In the genomic region with DNA sequence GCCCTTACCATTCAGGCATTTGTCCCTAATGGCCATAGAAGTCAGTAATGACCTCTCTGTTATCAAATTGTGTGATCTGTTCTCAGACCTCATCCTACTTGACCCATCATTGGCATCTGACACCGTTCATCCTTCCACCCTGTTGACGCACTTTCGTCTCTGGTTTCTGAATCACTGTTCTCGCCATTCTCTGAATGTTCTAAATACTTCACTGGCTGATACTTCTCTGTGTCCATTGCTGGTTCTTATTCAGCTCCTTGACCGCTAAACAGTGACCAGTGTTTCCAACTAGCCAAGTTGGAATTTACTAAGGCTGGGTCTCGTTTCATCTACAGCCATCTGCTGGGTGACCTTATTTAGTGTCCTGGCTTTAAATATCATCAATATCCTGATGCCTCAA, we compare ENCODE assay signal across 17 cellular contexts. TPM values are rescaled to one million over a fixed set of nuclear protein-coding genes. Genes with fewer than 3 reads are reported as not detected.
DNase-seq lines count a peak whose midpoint lies in the region; ATAC-seq lines count a peak whose summit lies in the region.
"Had no signal": no experiment of that assay in that cellular context is flagged by ENCODE, and none has a peak within 500 bp of the region (broad histone marks: within the 10 kb centered on the region; RNA-seq: fewer than 3 reads in every experiment).

No MANE protein-coding gene starts in this region.

- peak overlapping the region in 1 of 2 donors; percentile 12 for H3K27ac Mint-ChIP-seq in T-cell
- H3K27ac Mint-ChIP-seq in immature natural killer cell = peak overlapping the region; percentile 31 to 98 (median 78)
- H3K27ac Mint-ChIP-seq in stimulated activated memory B cell treated with anti-CD40 and anti-IgM and Interleukin-4, amounts not matched to agents 10 μg/mL and 1 μg/mL and 100 μg/mL, for 72 hours = no peak overlapping the region

- CTCF ChIA-PET in T-cell (lab: Charles Lee) = interaction anchor here in 1 of 2 donors (0.6 kb wide), 1 partner anchor 29 kb away, joined by 3 read pairs; no protein-coding TSS in a partner anchor

- H3K27me3 Mint-ChIP-seq in activated T-cell treated with anti-CD3 and anti-CD28 coated beads, Interleukin-2, amount 50 U/mL, for 4 hours (ENCODE audit: low read depth) = no peaks in the 10 kb centered on the region
- H3K27me3 Mint-ChIP-seq in T-cell (no peaks in the 10 kb centered on the region), immature natural killer cell (ENCODE audit: low read depth in 3 of 3) (peaks cover 5 to 13% (median 10%) of the 10 kb centered on the region in 3 donors)
- no peaks in the 10 kb centered on the region for H3K27me3 Mint-ChIP-seq in stimulated activated memory B cell treated with anti-CD40 and anti-IgM and Interleukin-4, amounts not matched to agents 10 μg/mL and 1 μg/mL and 100 μg/mL, for 72 hours

- POLR2A ChIA-PET in T-cell (lab: Charles Lee) = interaction anchor here in 1 of 2 donors (0.7 kb wide), 1 partner anchor 200 kb away, joined by 3 read pairs; no protein-coding TSS in a partner anchor

- no peaks in the 10 kb centered on the region for H3K9me3 Mint-ChIP-seq in activated T-cell treated with anti-CD3 and anti-CD28 coated beads, Interleukin-2, amount 50 U/mL, for 4 hours
- H3K9me3 Mint-ChIP-seq in T-cell (no peaks in the 10 kb centered on the region), immature natural killer cell (no peaks in the 10 kb centered on the region)
- no peaks in the 10 kb centered on the region for H3K9me3 Mint-ChIP-seq in stimulated activated memory B cell treated with anti-CD40 and anti-IgM and Interleukin-4, amounts not matched to agents 10 μg/mL and 1 μg/mL and 100 μg/mL, for 72 hours

- peaks cover 53% of the 10 kb centered on the region for H3K4me1 Mint-ChIP-seq in activated T-cell treated with anti-CD3 and anti-CD28 coated beads, Interleukin-2, amount 50 U/mL, for 4 hours (ENCODE audit: low read depth)
- H3K4me1 Mint-ChIP-seq in T-cell (peaks cover 59 to 70% (median 60%) of the 10 kb centered on the region in 3 donors), immature natural killer cell (peaks cover 47 to 66% of the 10 kb centered on the region in 2 donors)
- H3K4me1 Mint-ChIP-seq in stimulated activated memory B cell treated with anti-CD40 and anti-IgM and Interleukin-4, amounts not matched to agents 10 μg/mL and 1 μg/mL and 100 μg/mL, for 72 hours = peaks cover 62% of the 10 kb centered on the region

- no peak for ATAC-seq in activated T-cell treated with anti-CD3 and anti-CD28 coated beads, Interleukin-2, amount 50 U/mL, for 4 hours
- ATAC-seq in T-cell (replicated peaks in 1 of 4) = no peak
- ATAC-seq in stimulated activated memory B cell treated with anti-CD40 and anti-IgM and Interleukin-4, amounts not matched to agents 10 μg/mL and 1 μg/mL and 100 μg/mL, for 72 hours = no peak
- ATAC-seq: left ventricle myocardium superior had no signal

- DNase-seq in activated T-cell treated with anti-CD3 and anti-CD28 coated beads, Interleukin-2, amount 50 U/mL, for 4 hours = no peak
- DNase-seq in activated T-cell treated with anti-CD3 and anti-CD28 coated beads for 4 hours (no peak), T-cell (no peak), immature natural killer cell (no peak), epidermal melanocyte (ENCODE audit: insufficient read length, low spot score) (no peak), COR-L47 (lab: John Stamatoyannopoulos, UW) (no peak), GDM1 (lab: John Stamatoyannopoulos, UW) (no peak)
- DNase-seq: caudate nucleus; DMS79; hypothalamus; left ventricle myocardium superior; NCI-H1694 treated with DMSO at 0.1 percent for 48 hours; NCI-H526 treated with DMSO at 0.1 percent for 48 hours; ovary; stimulated activated CD4-positive, alpha-beta T cell treated with anti-CD3 and anti-CD28 coated beads, Interleukin-12 subunit alpha, Interleukin-12 subunit beta, amount 100 ng/mL, for 4 hours; transverse colon had no signal

- peak overlapping the region; percentile 92 for H3K4me3 Mint-ChIP-seq in activated T-cell treated with anti-CD3 and anti-CD28 coated beads, Interleukin-2, amount 50 U/mL, for 4 hours
- H3K4me3 Mint-ChIP-seq in T-cell (peak overlapping the region; percentile 32 to 90 (median 71)), immature natural killer cell (peak overlapping the region; percentile 15 to 41 (median 25))
- H3K4me3 Mint-ChIP-seq in stimulated activated memory B cell treated with anti-CD40 and anti-IgM and Interleukin-4, amounts not matched to agents 10 μg/mL and 1 μg/mL and 100 μg/mL, for 72 hours = peak overlapping the region; percentile 2

- H3K36me3 Mint-ChIP-seq in activated T-cell treated with anti-CD3 and anti-CD28 coated beads, Interleukin-2, amount 50 U/mL, for 4 hours (ENCODE audit: insufficient read depth) = peaks cover 19% of the 10 kb centered on the region
- H3K36me3 Mint-ChIP-seq in T-cell (peaks cover 17% of the 10 kb centered on the region), immature natural killer cell (peaks cover 0 to 3% (median 0%) of the 10 kb centered on the region in 3 donors)
- H3K36me3 Mint-ChIP-seq in stimulated activated memory B cell treated with anti-CD40 and anti-IgM and Interleukin-4, amounts not matched to agents 10 μg/mL and 1 μg/mL and 100 μg/mL, for 72 hours = peaks cover 23% of the 10 kb centered on the region

RNA-seq across cellular contexts. Expression of gene ACAD9, which starts 2.2 kb away (rescaled TPM):
- total RNA-seq in activated T-cell treated with anti-CD3 and anti-CD28 coated beads, Interleukin-2, amount 50 U/mL, for 4 hours = 10 to 100 TPM; 60.0 to 71.1 (median 60.6) TPM
- total RNA-seq in T-cell = 10 to 100 TPM; 45.1 to 91.5 (median 54.3) TPM
- 10 to 100 TPM; 11.8 to 18.9 (median 16.4) TPM for polyA plus RNA-seq in immature natural killer cell

Comparison
In these comparisons a context has a peak if more than half of its experiments do, and no peak if none do; other contexts are left out.
1. H3K4me3 Mint-ChIP-seq: peak in every context shown above with its lines; median percentile 92 in activated T-cell treated with anti-CD3 and anti-CD28 coated beads, Interleukin-2, amount 50 U/mL, for 4 hours; 71 in T-cell; 25 in immature natural killer cell; 2 in stimulated activated memory B cell treated with anti-CD40 and anti-IgM and Interleukin-4, amounts not matched to agents 10 μg/mL and 1 μg/mL and 100 μg/mL, for 72 hours.